1 cellular context compared by ENCODE assay signal in genomic region chr14:93984070-93984469, GRCh38.
TF ChIP-seq lines count a peak whose summit lies in the region.

No MANE protein-coding gene starts in this region.

TF ChIP-seq in HCT116, 20 proteins besides CTCF, POLR2A, EP300 and RAD21:
- TF ChIP-seq EZH2 (IDR thresholded peaks at IDR 0.05) (no peak), MAX (IDR thresholded peaks at IDR 0.05) (no peak), SP1 (IDR thresholded peaks at IDR 0.05; ENCODE audit: low read depth) (no peak), ATF3 (IDR thresholded peaks at IDR 0.05) (no peak), SRF (IDR thresholded peaks at IDR 0.05; ENCODE audit: low read depth) (no peak), JUND (IDR thresholded peaks at IDR 0.05) (no peak), ZFX (IDR thresholded peaks at IDR 0.05) (no peak), REST (IDR thresholded peaks at IDR 0.05; ENCODE audit: low read depth) (no peak), CEBPB (IDR thresholded peaks at IDR 0.05; ENCODE audit: low read depth) (no peak)
